Comparison of ENCODE assay signal across 15 cellular contexts in the genomic region with DNA sequence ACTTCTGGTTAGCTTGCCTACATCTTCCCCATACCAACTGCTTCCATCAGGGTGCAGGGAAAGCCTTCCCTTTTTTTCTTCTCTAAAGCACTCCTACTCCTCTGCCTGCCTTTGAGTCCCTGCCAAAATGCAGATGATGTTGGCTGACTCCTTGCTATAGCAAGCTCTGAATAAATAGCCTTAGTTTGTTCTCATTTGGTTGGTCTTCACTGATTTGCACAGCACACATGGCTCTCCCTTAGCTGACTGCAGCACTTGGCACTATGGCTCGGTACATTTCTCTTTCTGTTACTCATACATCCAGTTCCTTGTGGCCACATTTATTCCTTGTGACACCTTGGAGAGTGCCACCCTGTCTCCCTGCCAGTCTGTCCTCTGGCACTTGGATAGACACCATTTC.
DNase-seq lines count a peak whose midpoint lies in the region; ATAC-seq and TF ChIP-seq lines count a peak whose summit lies in the region.
"Had no signal": no experiment of that assay in that cellular context is flagged by ENCODE, and none has a peak within 500 bp of the region (broad histone marks: within the 10 kb centered on the region; RNA-seq: fewer than 3 reads in every experiment).

No MANE protein-coding gene starts in this region.

- POLR2A ChIA-PET in T-cell (lab: Charles Lee): no interaction called here

- no peaks in the 10 kb centered on the region for H3K27me3 Mint-ChIP-seq in brain
- H3K27me3 Mint-ChIP-seq in T-cell: no peaks in the 10 kb centered on the region

- H3K36me3 Mint-ChIP-seq in brain: peaks cover 58% of the 10 kb centered on the region
- H3K36me3 Mint-ChIP-seq in T-cell: no peaks in the 10 kb centered on the region
- H3K36me3 Mint-ChIP-seq: activated naive CD4-positive, alpha-beta T cell treated with anti-CD3 and anti-CD28 coated beads, Interleukin-2, amount 50 U/mL, for 72 hours had no signal

- 40 to 46% methylated on average over 1 of the region's 1 CpG for WGBS in heart right ventricle, 2 donors

- ATAC-seq in heart right ventricle: peak in 6 of 8 donors; percentile 6 to 70 (median 31)
- ATAC-seq in Right ventricle myocardium inferior: no peak
- ATAC-seq in T-cell (replicated peaks in 1 of 4): no peak
- ATAC-seq: activated CD4-positive, CD25-positive, alpha-beta regulatory T cell treated with anti-CD3 and anti-CD28 coated beads, Interleukin-2, amount 50 U/mL, for 24 hours; activated naive CD4-positive, alpha-beta T cell treated with anti-CD3 and anti-CD28 coated beads, Interleukin-2, amount 50 U/mL, for 72 hours had no signal

- no peak for DNase-seq in heart right ventricle
- DNase-seq in Right ventricle myocardium inferior (ENCODE audit: missing footprints): no peak
- no peak for DNase-seq in T-cell
- DNase-seq in NCI-H510A treated with DMSO at 0.1 percent for 48 hours (lab: John Stamatoyannopoulos, UW): no peak
- no peak for DNase-seq in T-helper 1 cell
- DNase-seq: ACHN; activated CD8-positive, alpha-beta memory T cell treated with anti-CD3 and anti-CD28 coated beads, Interleukin-2, amount 50 U/mL, for 4 hours; cortex of kidney; stimulated activated naive CD4-positive, alpha-beta T cell treated with Interleukin-2 at 50 U/mL for 16 hours had no signal

- peaks cover 0 to 19% (median 8%) of the 10 kb centered on the region in 9 donors for H3K4me1 ChIP-seq in heart right ventricle

- no peaks in the 10 kb centered on the region for H3K36me3 ChIP-seq in heart right ventricle

- H3K9me3 ChIP-seq in heart right ventricle: no peaks in the 10 kb centered on the region

- H3K27ac ChIP-seq in heart right ventricle (peak overlapping the region in 4 of 10 donors; percentile 4 to 34 (median 23)), layer of hippocampus (ENCODE audit: low read depth, low read length) (peak overlapping the region; percentile 69), temporal lobe (ENCODE audit: low read depth, low read length) (peak overlapping the region; percentile 66)

- H3K9me3 Mint-ChIP-seq in brain (no peaks in the 10 kb centered on the region), T-cell (peaks cover 0 to 19% (median 7%) of the 10 kb centered on the region in 3 donors)

- no peak overlapping the region for H3K4me3 ChIP-seq in heart right ventricle
- H3K4me3 ChIP-seq: smooth muscle cell had no signal

- H3K27ac Mint-ChIP-seq in brain (peak overlapping the region in 4 of 5 experiments; percentile 82 to 94 (median 88)), T-cell (no peak overlapping the region)
- H3K27ac Mint-ChIP-seq: activated naive CD4-positive, alpha-beta T cell treated with anti-CD3 and anti-CD28 coated beads, Interleukin-2, amount 50 U/mL, for 72 hours had no signal

- H3K4me3 Mint-ChIP-seq in brain: peak overlapping the region in 2 of 5 experiments; percentile 6 to 68
- no peak overlapping the region for H3K4me3 Mint-ChIP-seq in T-cell

- H3K27me3 ChIP-seq in heart right ventricle: no peaks in the 10 kb centered on the region
- H3K27me3 ChIP-seq in layer of hippocampus (ENCODE audit: control insufficient read depth, insufficient read depth, low read length): no peaks in the 10 kb centered on the region

- TF ChIP-seq CTCF in heart right ventricle (IDR thresholded peaks at IDR 0.05) (no peak), brain (conservative IDR thresholded peaks at IDR 0.05) (no peak)

- intact Hi-C loops in heart right ventricle (cut with DNase I) (loop anchor here in 2 of 10 donors (5.0 kb wide), 3 partner anchors 44 to 146 kb away; no protein-coding TSS in a partner anchor), Right ventricle myocardium inferior (cut with DNase I) (no loop called here)

- H3K4me1 Mint-ChIP-seq in brain (peaks cover 47% of the 10 kb centered on the region), T-cell (no peaks in the 10 kb centered on the region)

- CTCF ChIA-PET in T-cell (lab: Charles Lee): no interaction called here

Comparison
In these comparisons a context has a peak if more than half of its experiments do, and no peak if none do; other contexts are left out.
1. ATAC-seq: peak in heart right ventricle (6 of 8); none in Right ventricle myocardium inferior (single experiment) and T-cell (0 of 4).
2. H3K27ac Mint-ChIP-seq: peak in brain (4 of 5); none in T-cell (0 of 2).